ENCODE assay signal across 1 cellular context in genomic region chr1:153697873-153698647, GRCh38.
TF ChIP-seq lines count a peak whose summit lies in the region.

No MANE protein-coding gene starts in this region.

TF ChIP-seq in H1, 55 proteins besides CTCF, POLR2A, EP300 and RAD21:
- TF ChIP-seq SIRT6 (IDR thresholded peaks at IDR 0.05; ENCODE audit: low read length) (no peak), SIN3A (conservative IDR thresholded peaks at IDR 0.05 in 1 of 2, IDR thresholded peaks at IDR 0.05 in 1 of 2; ENCODE audit: low read depth in 1 of 2, low read length in 2 of 2) (peak in 1 of 2 experiments; percentile 27; a peak in 1 of 4 replicates)
